ENCODE assay signal across 20 cellular contexts in the genomic region with DNA sequence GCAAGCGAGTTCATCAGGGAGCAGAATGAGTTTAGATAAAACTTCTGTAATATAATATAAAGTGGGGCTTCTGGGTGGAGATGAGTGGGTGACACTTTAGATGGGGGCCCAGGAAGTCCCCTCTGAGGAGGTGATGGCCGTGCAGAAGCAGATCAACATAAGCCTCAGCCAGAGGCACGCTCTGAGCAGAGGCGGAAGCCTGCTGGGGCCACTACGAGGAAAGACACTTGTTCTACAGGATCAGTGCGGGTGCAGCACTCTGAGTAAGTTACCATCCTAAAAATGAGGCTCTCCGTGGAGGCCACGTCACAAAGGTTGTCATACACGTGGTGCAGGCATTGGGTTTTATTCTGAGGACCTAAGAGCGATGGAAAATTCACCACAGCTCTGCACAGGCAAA. TPM values are rescaled to one million over a fixed set of nuclear protein-coding genes. Genes with fewer than 3 reads are reported as not detected.
A peak's percentile ranks its signal among the peaks of the same experiment; 100 is the strongest.
DNase-seq lines count a peak whose midpoint lies in the region; ATAC-seq and TF ChIP-seq lines count a peak whose summit lies in the region.
"Had no signal": no experiment of that assay in that cellular context is flagged by ENCODE, and none has a peak within 500 bp of the region (broad histone marks: within the 10 kb centered on the region; RNA-seq: fewer than 3 reads in every experiment).

No MANE protein-coding gene starts in this region.

- no peak for DNase-seq in stimulated activated naive CD8-positive, alpha-beta T cell treated with anti-CD3 and anti-CD28 coated beads, Interleukin-15, amount 100 ng/mL, for 72 hours
- DNase-seq in activated CD8-positive, alpha-beta memory T cell treated with anti-CD3 and anti-CD28 coated beads, Interleukin-2, amount 50 U/mL, for 48 hours, result peak; percentile 22
- peak; percentile 14 for DNase-seq in lung (ENCODE audit: low spot score)
- DNase-seq in HAP-1 (ENCODE audit: low spot score in 2 of 2), result no peak
- no peak for DNase-seq in NCI-H524 (lab: John Stamatoyannopoulos, UW)
- DNase-seq: COR-L47, DMS 273 treated with DMSO at 0.1 percent for 48 hours, GDM1, NCI-H1417, NCI-H187, NCI-H2227 treated with DMSO at 0.1 percent for 48 hours, NCI-H510A treated with DMSO at 0.1 percent for 48 hours, NCI-H82, SHP77 treated with DMSO at 0.1 percent for 48 hours, SK-N-SH had no signal

- no peak overlapping the region for H3K27ac ChIP-seq in lung (ENCODE audit: low read depth in 1 of 2, low read length in 1 of 2)
- H3K27ac ChIP-seq: C4-2B had no signal

- H3K4me1 ChIP-seq in lung (ENCODE audit: control insufficient read depth in 2 of 2, insufficient read depth in 2 of 2, low read length in 2 of 2), result no peaks in the 10 kb centered on the region
- H3K4me1 ChIP-seq in HAP-1, result no peaks in the 10 kb centered on the region

- no peaks in the 10 kb centered on the region for H3K27me3 ChIP-seq in lung (ENCODE audit: control insufficient read depth, insufficient read depth)
- peaks cover 4% of the 10 kb centered on the region; the same call in 1 of the 2 replicates for H3K27me3 ChIP-seq in HAP-1 (ENCODE audit: low read depth)

- H3K4me3 Mint-ChIP-seq in stimulated activated naive CD8-positive, alpha-beta T cell treated with anti-CD3 and anti-CD28 coated beads, Interleukin-15, Interleukin-2, amounts not matched to agents 100 ng/mL and 50 ng/mL, for 24 hours, result no peak overlapping the region
- H3K4me3 Mint-ChIP-seq in stimulated activated naive CD8-positive, alpha-beta T cell treated with anti-CD3 and anti-CD28 coated beads, Interleukin-15, amount 100 ng/mL, for 72 hours, result no peak overlapping the region
- H3K4me3 Mint-ChIP-seq: GM23338 had no signal

- peaks cover 31% of the 10 kb centered on the region for H3K4me1 Mint-ChIP-seq in stimulated activated naive CD8-positive, alpha-beta T cell treated with anti-CD3 and anti-CD28 coated beads, Interleukin-15, Interleukin-2, amounts not matched to agents 100 ng/mL and 50 ng/mL, for 24 hours (ENCODE audit: low read depth)
- H3K4me1 Mint-ChIP-seq in stimulated activated naive CD8-positive, alpha-beta T cell treated with anti-CD3 and anti-CD28 coated beads, Interleukin-15, amount 100 ng/mL, for 72 hours, result peaks cover 44% of the 10 kb centered on the region
- H3K4me1 Mint-ChIP-seq: GM23338 had no signal

- no peaks in the 10 kb centered on the region for H3K9me3 Mint-ChIP-seq in stimulated activated naive CD8-positive, alpha-beta T cell treated with anti-CD3 and anti-CD28 coated beads, Interleukin-15, Interleukin-2, amounts not matched to agents 100 ng/mL and 50 ng/mL, for 24 hours
- H3K9me3 Mint-ChIP-seq in stimulated activated naive CD8-positive, alpha-beta T cell treated with anti-CD3 and anti-CD28 coated beads, Interleukin-15, amount 100 ng/mL, for 72 hours, result no peaks in the 10 kb centered on the region
- H3K9me3 Mint-ChIP-seq: GM23338 had no signal

- H3K36me3 Mint-ChIP-seq in stimulated activated naive CD8-positive, alpha-beta T cell treated with anti-CD3 and anti-CD28 coated beads, Interleukin-15, Interleukin-2, amounts not matched to agents 100 ng/mL and 50 ng/mL, for 24 hours (ENCODE audit: low read depth), result no peaks in the 10 kb centered on the region

- WGBS in lung, 2 donors, result 81 to 86% methylated on average over 10 of the region's 10 CpGs

- in situ Hi-C loops in HAP-1 (cut with MboI; ENCODE audit: low sequenced_read_pairs), result no loop called here

- H3K36me3 ChIP-seq in lung (ENCODE audit: control insufficient read depth in 2 of 2, insufficient read depth in 2 of 2, low read length in 2 of 2) (no peaks in the 10 kb centered on the region), HAP-1 (replicated peaks) (no peaks in the 10 kb centered on the region)

- H3K4me3 ChIP-seq in lung (no peak overlapping the region), HAP-1 (no peak overlapping the region)
- H3K4me3 ChIP-seq: GM23338, K562 had no signal

- TF ChIP-seq CTCF in lung (IDR thresholded peaks at IDR 0.05; ENCODE audit: control extremely low read depth, extremely low read depth), result no peak

- no peak for ATAC-seq in stimulated activated naive CD8-positive, alpha-beta T cell treated with anti-CD3 and anti-CD28 coated beads, Interleukin-15, amount 100 ng/mL, for 72 hours
- ATAC-seq in lung (ENCODE audit: insufficient read depth, low FRiP score) (no peak), HG02938 (IDR thresholded peaks at IDR 0.05; ENCODE audit: unreplicated experiment) (no peak)
- ATAC-seq: GM23338, K562 had no signal

- H3K9me3 ChIP-seq in lung (ENCODE audit: control insufficient read depth in 2 of 2, insufficient read depth in 1 of 2, low read length in 1 of 2), result peaks cover 0 to 6% of the 10 kb centered on the region in 2 donors
- no peaks in the 10 kb centered on the region for H3K9me3 ChIP-seq in HAP-1
- H3K9me3 ChIP-seq: SK-N-SH had no signal

- peak overlapping the region; percentile 10 for H3K27ac Mint-ChIP-seq in stimulated activated naive CD8-positive, alpha-beta T cell treated with anti-CD3 and anti-CD28 coated beads, Interleukin-15, Interleukin-2, amounts not matched to agents 100 ng/mL and 50 ng/mL, for 24 hours
- peak overlapping the region in 1 of 2 donors; percentile 61 for H3K27ac Mint-ChIP-seq in stimulated activated naive CD8-positive, alpha-beta T cell treated with anti-CD3 and anti-CD28 coated beads, Interleukin-15, amount 100 ng/mL, for 72 hours
- H3K27ac Mint-ChIP-seq: GM23338 had no signal

- H3K27me3 Mint-ChIP-seq in stimulated activated naive CD8-positive, alpha-beta T cell treated with anti-CD3 and anti-CD28 coated beads, Interleukin-15, Interleukin-2, amounts not matched to agents 100 ng/mL and 50 ng/mL, for 24 hours, result peaks cover 5% of the 10 kb centered on the region
- H3K27me3 Mint-ChIP-seq in stimulated activated naive CD8-positive, alpha-beta T cell treated with anti-CD3 and anti-CD28 coated beads, Interleukin-15, amount 100 ng/mL, for 72 hours, result no peaks in the 10 kb centered on the region

RNA-seq across cellular contexts. Expression of a gene that starts 22.3 kb away (rescaled TPM):
- total RNA-seq in lung, result 10 to 100 TPM; 20.0 to 22.8 TPM
- 10 to 100 TPM; 19.5 to 36.0 TPM for polyA plus RNA-seq in lung

Comparison
In these comparisons a context has a peak if more than half of its experiments do, and no peak if none do; other contexts are left out.
1. DNase-seq: peak in activated CD8-positive, alpha-beta memory T cell treated with anti-CD3 and anti-CD28 coated beads, Interleukin-2, amount 50 U/mL, for 48 hours (single experiment) and lung (single experiment); none in stimulated activated naive CD8-positive, alpha-beta T cell treated with anti-CD3 and anti-CD28 coated beads, Interleukin-15, amount 100 ng/mL, for 72 hours (0 of 2), HAP-1 (0 of 2) and NCI-H524 (0 of 2).